ENCODE assay signal across 31 cellular contexts in genomic region chr13:31122544-31123260, GRCh38.
"Had no signal": no experiment of that assay in that cellular context is flagged by ENCODE, and none has a peak within 500 bp of the region (broad histone marks: within the 10 kb centered on the region; RNA-seq: fewer than 3 reads in every experiment).

No MANE protein-coding gene starts in this region.

- H3K27ac Mint-ChIP-seq: activated B cell treated with CpG ODN at 0.5 μM for 24 hours; activated CD4-positive, alpha-beta memory T cell treated with anti-CD3 and anti-CD28 coated beads for 36 hours; activated CD4-positive, alpha-beta T cell treated with anti-CD3 and anti-CD28 coated beads, Interleukin-2, amount 10 ng/mL, durations not matched to agents 24 days and 14 days; activated CD8-positive, alpha-beta T cell treated with anti-CD3 and anti-CD28 coated beads for 36 hours; activated naive CD4-positive, alpha-beta T cell treated with anti-CD3 and anti-CD28 coated beads for 36 hours; activated naive CD4-positive, alpha-beta T cell treated with anti-CD3 and anti-CD28 coated beads, Interleukin-2, amount 50 U/mL, for 24 hours; activated naive CD8-positive, alpha-beta T cell; activated T-cell treated with anti-CD3 and anti-CD28 coated beads, Interleukin-2, amount 50 U/mL, for 72 hours; activated T-helper 1 cell treated with anti-CD3 and anti-CD28 coated beads, Interleukin-12 subunit alpha, Interleukin-12 subunit beta, Interleukin-2, Interleukin-4 antibody, amounts not matched to agents 30 ng/mL and 10 ng/mL and 1 ng/mL, durations not matched to agents 14 hours and 24 hours and 36 hours; brain; T-helper 1 cell treated with Interleukin-12 subunit alpha and Interleukin-12 subunit beta and Interleukin-4 antibody, amounts not matched to agents 30 μg/mL and 1 μg/mL, for 36 hours; T-helper 2 cell treated with Interferon-gamma antibody and Interleukin-4, amounts not matched to agents 5 μg/mL and 100 μg/mL, for 36 hours had no signal

- ATAC-seq: activated CD8-positive, alpha-beta T cell treated with anti-CD3 and anti-CD28 coated beads for 36 hours; activated T-cell treated with anti-CD3 and anti-CD28 coated beads, Interleukin-2, amount 50 U/mL, for 4 hours; activated T-cell treated with anti-CD3 and anti-CD28 coated beads, Interleukin-2, amount 50 U/mL, for 72 hours; activated T-helper 17 cell treated with anti-CD3 and anti-CD28 coated beads, Interleukin-2, amount 50 U/mL, for 72 hours had no signal

- H3K4me1 Mint-ChIP-seq: activated B cell treated with CpG ODN at 0.5 μM for 24 hours; activated naive CD4-positive, alpha-beta T cell treated with anti-CD3 and anti-CD28 coated beads, Interleukin-2, amount 50 U/mL, for 24 hours; activated T-helper 17 cell treated with anti-CD3 and anti-CD28 coated beads, Interleukin-2, amount 50 U/mL, for 72 hours; central memory CD8-positive, alpha-beta T cell had no signal

- H3K36me3 Mint-ChIP-seq: activated CD4-positive, alpha-beta memory T cell treated with anti-CD3 and anti-CD28 coated beads for 36 hours; activated naive CD4-positive, alpha-beta T cell treated with anti-CD3 and anti-CD28 coated beads, Interleukin-2, amount 50 U/mL, for 24 hours; activated naive CD8-positive, alpha-beta T cell; brain had no signal

- H3K4me3 Mint-ChIP-seq: activated B cell treated with CpG ODN at 0.5 μM for 24 hours; activated CD4-positive, alpha-beta memory T cell treated with anti-CD3 and anti-CD28 coated beads for 36 hours; activated CD4-positive, alpha-beta T cell treated with anti-CD3 and anti-CD28 coated beads, Interleukin-2, amount 10 ng/mL, durations not matched to agents 24 days and 14 days; activated CD8-positive, alpha-beta T cell treated with anti-CD3 and anti-CD28 coated beads for 36 hours; activated naive CD4-positive, alpha-beta T cell treated with anti-CD3 and anti-CD28 coated beads for 36 hours; activated naive CD4-positive, alpha-beta T cell treated with anti-CD3 and anti-CD28 coated beads, Interleukin-2, amount 50 U/mL, for 24 hours; activated naive CD8-positive, alpha-beta T cell; activated T-cell treated with anti-CD3 and anti-CD28 coated beads, Interleukin-2, amount 50 U/mL, for 4 hours; activated T-cell treated with anti-CD3 and anti-CD28 coated beads, Interleukin-2, amount 50 U/mL, for 72 hours; activated T-helper 1 cell treated with anti-CD3 and anti-CD28 coated beads, Interleukin-12 subunit alpha, Interleukin-12 subunit beta, Interleukin-2, Interleukin-4 antibody, amounts not matched to agents 30 ng/mL and 10 ng/mL and 1 ng/mL, durations not matched to agents 14 hours and 24 hours and 36 hours; activated T-helper 17 cell treated with anti-CD3 and anti-CD28 coated beads, Interleukin-2, amount 50 U/mL, for 72 hours; brain; central memory CD8-positive, alpha-beta T cell; T-helper 1 cell treated with Interleukin-12 subunit alpha and Interleukin-12 subunit beta and Interleukin-4 antibody, amounts not matched to agents 30 μg/mL and 1 μg/mL, for 36 hours; T-helper 2 cell treated with Interferon-gamma antibody and Interleukin-4, amounts not matched to agents 5 μg/mL and 100 μg/mL, for 36 hours had no signal

- DNase-seq: activated B cell treated with CpG ODN at 0.5 μM for 24 hours; activated CD4-positive, alpha-beta memory T cell treated with anti-CD3 and anti-CD28 coated beads for 36 hours; activated CD4-positive, alpha-beta T cell treated with anti-CD3 and anti-CD28 coated beads for 4 hours; activated CD4-positive, alpha-beta T cell treated with anti-CD3 and anti-CD28 coated beads, Interleukin-2, amount 10 ng/mL, durations not matched to agents 24 days and 14 days; activated CD4-positive, alpha-beta T cell treated with anti-CD3 and anti-CD28 coated beads, Interleukin-2, amount 50 U/mL, for 1 hour; activated CD4-positive, alpha-beta T cell treated with anti-CD3 and anti-CD28 coated beads, Interleukin-2, amount 50 U/mL, for 4 hours; activated CD4-positive, CD25-positive, alpha-beta regulatory T cell treated with anti-CD3 and anti-CD28 coated beads, Interleukin-2, amount 50 U/mL, for 72 hours; activated CD8-positive, alpha-beta memory T cell treated with anti-CD3 and anti-CD28 coated beads, Interleukin-2, amount 50 U/mL, for 4 hours; activated CD8-positive, alpha-beta T cell treated with anti-CD3 and anti-CD28 coated beads for 36 hours; activated effector memory CD4-positive, alpha-beta T cell treated with anti-CD3 and anti-CD28 coated beads, Interleukin-2, amount 50 U/mL, for 16 hours; activated gamma-delta T cell treated with Interleukin-2 at 50 U/mL for 16 hours; activated naive CD4-positive, alpha-beta T cell; activated naive CD4-positive, alpha-beta T cell treated with anti-CD3 and anti-CD28 coated beads for 36 hours; activated T-cell treated with anti-CD3 and anti-CD28 coated beads for 4 hours; activated T-cell treated with anti-CD3 and anti-CD28 coated beads, Interleukin-2, amount 50 U/mL, for 1 hour; activated T-cell treated with anti-CD3 and anti-CD28 coated beads, Interleukin-2, amount 50 U/mL, for 4 hours; activated T-cell treated with anti-CD3 and anti-CD28 coated beads, Interleukin-2, amount 50 U/mL, for 72 hours; amygdala; anterior cingulate cortex; caudate nucleus; SW 1271; T-helper 1 cell; T-helper 9 cell had no signal

- H3K9me3 Mint-ChIP-seq: activated B cell treated with CpG ODN at 0.5 μM for 24 hours; activated CD4-positive, alpha-beta memory T cell treated with anti-CD3 and anti-CD28 coated beads for 36 hours; activated CD4-positive, alpha-beta T cell treated with anti-CD3 and anti-CD28 coated beads, Interleukin-2, amount 10 ng/mL, durations not matched to agents 24 days and 14 days; activated CD8-positive, alpha-beta T cell treated with anti-CD3 and anti-CD28 coated beads for 36 hours; activated naive CD4-positive, alpha-beta T cell treated with anti-CD3 and anti-CD28 coated beads for 36 hours; activated naive CD4-positive, alpha-beta T cell treated with anti-CD3 and anti-CD28 coated beads, Interleukin-2, amount 50 U/mL, for 24 hours; activated T-cell treated with anti-CD3 and anti-CD28 coated beads, Interleukin-2, amount 50 U/mL, for 4 hours; activated T-cell treated with anti-CD3 and anti-CD28 coated beads, Interleukin-2, amount 50 U/mL, for 72 hours; activated T-helper 1 cell treated with anti-CD3 and anti-CD28 coated beads, Interleukin-12 subunit alpha, Interleukin-12 subunit beta, Interleukin-2, Interleukin-4 antibody, amounts not matched to agents 30 ng/mL and 10 ng/mL and 1 ng/mL, durations not matched to agents 14 hours and 24 hours and 36 hours; activated T-helper 17 cell treated with anti-CD3 and anti-CD28 coated beads, Interleukin-2, amount 50 U/mL, for 72 hours; central memory CD8-positive, alpha-beta T cell; T-helper 1 cell treated with Interleukin-12 subunit alpha and Interleukin-12 subunit beta and Interleukin-4 antibody, amounts not matched to agents 30 μg/mL and 1 μg/mL, for 36 hours; T-helper 2 cell treated with Interferon-gamma antibody and Interleukin-4, amounts not matched to agents 5 μg/mL and 100 μg/mL, for 36 hours had no signal
